In the genomic region with DNA sequence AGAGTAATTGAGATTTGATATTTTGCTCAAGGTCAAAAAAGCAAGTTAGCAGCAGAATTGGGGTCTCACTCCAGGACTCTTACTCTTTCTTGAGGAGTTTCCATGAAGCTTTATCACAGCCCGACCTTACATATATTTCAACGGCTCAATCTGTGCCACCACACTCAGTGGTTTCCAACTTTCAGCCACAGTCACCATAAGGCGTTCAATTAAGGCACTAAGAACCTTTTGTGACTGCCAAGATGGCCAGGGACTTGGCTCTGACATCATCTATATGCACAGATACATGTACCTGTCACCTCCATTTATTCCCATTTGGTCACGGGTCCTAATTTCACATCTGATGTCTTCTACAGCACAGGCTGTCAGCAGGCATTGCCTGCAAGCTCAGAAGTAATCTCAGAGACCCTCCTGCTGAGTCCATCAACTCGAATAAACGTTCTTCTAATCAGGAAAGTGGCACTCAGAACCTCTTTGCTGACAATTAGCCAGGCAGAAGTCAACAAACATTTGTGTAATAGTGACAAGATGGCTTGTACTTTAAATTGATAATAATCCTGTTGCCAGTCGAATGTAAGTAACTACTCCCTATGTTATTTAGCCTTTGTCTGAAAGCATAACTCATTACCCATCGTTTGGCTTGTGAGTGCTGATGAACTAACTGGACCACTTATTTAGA, we compare ENCODE assay signal across 20 cellular contexts. TPM values are rescaled to one million over a fixed set of nuclear protein-coding genes. Genes with fewer than 3 reads are reported as not detected.
DNase-seq lines count a peak whose midpoint lies in the region; ATAC-seq and TF ChIP-seq lines count a peak whose summit lies in the region.
"Had no signal": no experiment of that assay in that cellular context is flagged by ENCODE, and none has a peak within 500 bp of the region (broad histone marks: within the 10 kb centered on the region; RNA-seq: fewer than 3 reads in every experiment).

No MANE protein-coding gene starts in this region.

- H4K91ac ChIP-seq in neuronal stem cell (ENCODE audit: low read depth, low read length, poor library complexity) = no peak overlapping the region

- H3K18ac ChIP-seq in neuronal stem cell (ENCODE audit: low read length) = no peak overlapping the region

- H3K4me2 ChIP-seq in neural cell (ENCODE audit: low read length) (no peak overlapping the region), neuronal stem cell (ENCODE audit: insufficient read depth, low read length, poor library complexity, severe bottlenecking) (no peak overlapping the region)
- H3K4me2 ChIP-seq: BLaER1 treated with 17β-estradiol and CSF1 and Interleukin-3, amounts not matched to agents 10 nM and 100 nM; PC-9 had no signal

- no peaks in the 10 kb centered on the region for H3K79me2 ChIP-seq in neural cell (replicated peaks; ENCODE audit: insufficient read depth, low read length)

- ATAC-seq in GM19324 (IDR thresholded peaks at IDR 0.05; ENCODE audit: low FRiP score, unreplicated experiment) = no peak
- ATAC-seq: SK-N-SH treated with all-trans-retinoic acid at 6 μM for 48 hours had no signal

- H3K27me3 ChIP-seq in neural cell (ENCODE audit: insufficient read depth, low read depth, low read length) (no peaks in the 10 kb centered on the region), neuronal stem cell (ENCODE audit: control insufficient read depth in 3 of 3, insufficient read depth in 3 of 3, low read depth in 1 of 3, low read length in 3 of 3) (peaks cover 0 to 52% (median 0%) of the 10 kb centered on the region in 3 experiments)
- H3K27me3 ChIP-seq: BLaER1 treated with 17β-estradiol and CSF1 and Interleukin-3, amounts not matched to agents 10 nM and 100 nM had no signal

- H4K8ac ChIP-seq in neuronal stem cell (ENCODE audit: low read depth, low read length) = no peak overlapping the region

- no peak for TF ChIP-seq RAD21 in neural cell (conservative IDR thresholded peaks at IDR 0.05)

- H2BK12ac ChIP-seq in neuronal stem cell (ENCODE audit: low read length) = no peak overlapping the region

- H3K36me3 ChIP-seq in neural cell (ENCODE audit: insufficient read depth, low read length) (no peaks in the 10 kb centered on the region), neuronal stem cell (replicated peaks in 1 of 2; ENCODE audit: control insufficient read depth in 2 of 2, insufficient read depth in 2 of 2, low read length in 2 of 2) (no peaks in the 10 kb centered on the region)
- H3K36me3 ChIP-seq: BLaER1 treated with 17β-estradiol and CSF1 and Interleukin-3, amounts not matched to agents 10 nM and 100 nM; HAP-1 had no signal

- no CpG with 5 or more reads among the region's 8 CpGs for WGBS in neuronal stem cell (ENCODE audit: extremely low coverage in 2 of 2, insufficient read length in 2 of 2, insufficient replicate concordance in 1 of 2), 2 donors

- H2AFZ ChIP-seq in neural cell (ENCODE audit: low read depth, low read length) (no peak overlapping the region), neuronal stem cell (ENCODE audit: low read length) (no peak overlapping the region)
- H2AFZ ChIP-seq: PC-9 had no signal

- no peaks in the 10 kb centered on the region for H3K79me1 ChIP-seq in neuronal stem cell (ENCODE audit: low read depth, low read length)

- H3K9me3 ChIP-seq in neural cell (ENCODE audit: low read length) (no peaks in the 10 kb centered on the region), neuronal stem cell (replicated peaks in 1 of 2; ENCODE audit: control insufficient read depth in 2 of 2, insufficient read depth in 1 of 2, low read depth in 1 of 2, low read length in 2 of 2) (no peaks in the 10 kb centered on the region)
- H3K9me3 ChIP-seq: BLaER1 treated with 17β-estradiol and CSF1 and Interleukin-3, amounts not matched to agents 10 nM and 100 nM; HAP-1 had no signal

- no peak overlapping the region for H3K14ac ChIP-seq in neuronal stem cell (ENCODE audit: low read length)

- no peak overlapping the region for H3K23ac ChIP-seq in neuronal stem cell (ENCODE audit: low read depth, low read length, poor library complexity)

- no peak overlapping the region for H2AK5ac ChIP-seq in neuronal stem cell (ENCODE audit: low read depth, low read length)

- H3F3A ChIP-seq in neural cell (ENCODE audit: insufficient read depth, low read length, poor library complexity, severe bottlenecking) = no peaks in the 10 kb centered on the region

- H3K9ac ChIP-seq in neural cell (ENCODE audit: low read length) = no peak overlapping the region
- H3K9ac ChIP-seq in neuronal stem cell (ENCODE audit: low read depth, low read length, poor library complexity) = no peak overlapping the region
- H3K9ac ChIP-seq: BLaER1 treated with 17β-estradiol and CSF1 and Interleukin-3, amounts not matched to agents 10 nM and 100 nM had no signal

- no peak overlapping the region for H3K4ac ChIP-seq in neuronal stem cell (ENCODE audit: low read length)

- H3K27ac ChIP-seq in neural cell (ENCODE audit: low read length) = no peak overlapping the region
- H3K27ac ChIP-seq in neuronal stem cell (replicated peaks; ENCODE audit: low read length) = no peak overlapping the region
- H3K27ac ChIP-seq: BLaER1 treated with 17β-estradiol and CSF1 and Interleukin-3, amounts not matched to agents 10 nM and 100 nM; PC-9; RWPE1 had no signal

- H3K4me3 ChIP-seq in neural cell (ENCODE audit: low read length) (no peak overlapping the region), neuronal stem cell (ENCODE audit: low read length in 2 of 2) (no peak overlapping the region)
- H3K4me3 ChIP-seq: BLaER1 treated with 17β-estradiol and CSF1 and Interleukin-3, amounts not matched to agents 10 nM and 100 nM; HAP-1; PC-9 had no signal

- no peaks in the 10 kb centered on the region for H3K9me2 ChIP-seq in neural cell (ENCODE audit: insufficient read depth, low read length)

- H2BK120ac ChIP-seq in neuronal stem cell (ENCODE audit: low read depth, low read length) = no peak overlapping the region

- no peak for TF ChIP-seq CTCF in neural cell (IDR thresholded peaks at IDR 0.05; ENCODE audit: poor library complexity, severe bottlenecking)

- peak; percentile 15 for TF ChIP-seq EP300 in neural cell (conservative IDR thresholded peaks at IDR 0.05; ENCODE audit: poor library complexity, severe bottlenecking)

- H2BK15ac ChIP-seq in neuronal stem cell (ENCODE audit: low read length) = no peak overlapping the region

- H2BK5ac ChIP-seq in neuronal stem cell (ENCODE audit: low read length) = no peak overlapping the region

- H3K4me1 ChIP-seq in neuronal stem cell (ENCODE audit: control insufficient read depth in 2 of 2, insufficient read depth in 1 of 2, low read depth in 1 of 2, low read length in 2 of 2) = peaks cover 0 to 1% of the 10 kb centered on the region in 2 donors
- H3K4me1 ChIP-seq: HAP-1 had no signal

- DNase-seq in NCI-H1105 (lab: John Stamatoyannopoulos, UW) (peak; percentile 5), NCI-H1436 treated with DMSO at 0.1 percent for 48 hours (lab: John Stamatoyannopoulos, UW) (peak; percentile 93), NCI-H748 (lab: John Stamatoyannopoulos, UW; ENCODE audit: unreplicated experiment) (peak; percentile 87), neuronal stem cell (ENCODE audit: low spot score) (no peak), COR-L47 (lab: John Stamatoyannopoulos, UW) (no peak)
- DNase-seq: CD8-positive, alpha-beta memory T cell; NCI-H1092 treated with DMSO at 0.1 percent for 48 hours; NCI-H2081 treated with DMSO at 0.1 percent for 48 hours; NCI-H226; NCI-H69; PC-9; SIG-M5; T-helper 1 cell; T-helper 9 cell had no signal

- no peaks in the 10 kb centered on the region for H4K20me1 ChIP-seq in neural cell (ENCODE audit: insufficient read depth)
- H4K20me1 ChIP-seq: BLaER1 treated with 17β-estradiol and CSF1 and Interleukin-3, amounts not matched to agents 10 nM and 100 nM had no signal

TF ChIP-seq in neural cell, 6 proteins besides CTCF, POLR2A, EP300 and RAD21:
- TF ChIP-seq SMC3 (conservative IDR thresholded peaks at IDR 0.05; ENCODE audit: poor library complexity) = no peak
- peak; percentile 46 for TF ChIP-seq POLR2AphosphoS5 (IDR thresholded peaks at IDR 0.05)
- TF ChIP-seq EZH2 (IDR thresholded peaks at IDR 0.05; ENCODE audit: borderline replicate concordance, insufficient read depth, low read length, poor library complexity, severe bottlenecking) = no peak
- no peak for TF ChIP-seq TAF1 (IDR thresholded peaks at IDR 0.05; ENCODE audit: low read depth)
TF ChIP-seq in neural cell: peak in this region for 1.

RNA-seq across cellular contexts. Expression of a gene that starts 16.1 kb away (rescaled TPM):
- not detected in 2 replicates for polyA plus RNA-seq in neural cell
- polyA minus RNA-seq in neural cell = not detected in 2 replicates
- polyA plus RNA-seq in neuronal stem cell (2013, experiment 1 of 2) = not detected
- not detected for polyA plus RNA-seq in neuronal stem cell (2013, experiment 2 of 2)
- polyA plus RNA-seq: CD8-positive, alpha-beta memory T cell had no signal

RNA-seq across cellular contexts. Expression of a gene that starts 59.8 kb away (rescaled TPM):
- polyA plus RNA-seq in neural cell = not detected in 2 replicates
- not detected in 2 replicates for polyA minus RNA-seq in neural cell
- polyA plus RNA-seq in neuronal stem cell (2013, experiment 1 of 2) = not detected
- polyA plus RNA-seq in neuronal stem cell (2013, experiment 2 of 2) = not detected
- polyA plus RNA-seq: CD8-positive, alpha-beta memory T cell had no signal

Comparison
In these comparisons a context has a peak if more than half of its experiments do, and no peak if none do; other contexts are left out.
1. DNase-seq: peak in NCI-H1105 (single experiment), NCI-H1436 treated with DMSO at 0.1 percent for 48 hours (single experiment) and NCI-H748 (single experiment); none in neuronal stem cell (single experiment) and COR-L47 (single experiment).